Comparison of ENCODE assay signal across 13 cellular contexts in genomic region chr12:79874665-79875064, GRCh38.
"Had no signal": no experiment of that assay in that cellular context is flagged by ENCODE, and none has a peak within 500 bp of the region (broad histone marks: within the 10 kb centered on the region; RNA-seq: fewer than 3 reads in every experiment).

No MANE protein-coding gene starts in this region.

- ATAC-seq: mucosa of descending colon; naive thymus-derived CD8-positive, alpha-beta T cell; sciatic nerve; stimulated activated naive CD8-positive, alpha-beta T cell treated with anti-CD3 and anti-CD28 coated beads, Interleukin-15, Interleukin-2, amounts not matched to agents 100 U/mL and 50 U/mL, for 24 hours; T-cell had no signal

- DNase-seq: activated CD4-positive, alpha-beta T cell treated with anti-CD3 and anti-CD28 coated beads, Interleukin-2, amount 50 U/mL, for 48 hours; activated CD4-positive, CD25-positive, alpha-beta regulatory T cell treated with anti-CD3 and anti-CD28 coated beads, Interleukin-2, amount 50 U/mL, for 72 hours; amniotic stem cell; colonic mucosa; esophagus squamous epithelium; hippocampal formation; islet precursor cell; mucosa of descending colon; naive thymus-derived CD8-positive, alpha-beta T cell; stimulated activated naive CD8-positive, alpha-beta T cell treated with anti-CD3 and anti-CD28 coated beads, Interleukin-15, Interleukin-2, amounts not matched to agents 100 U/mL and 50 U/mL, for 24 hours; T-cell; T1000 had no signal

- H3K27ac ChIP-seq: colonic mucosa, esophagus squamous epithelium had no signal

- H3K27me3 ChIP-seq: colonic mucosa, esophagus squamous epithelium had no signal

- H3K4me3 ChIP-seq: colonic mucosa, esophagus squamous epithelium, mucosa of descending colon had no signal

- H3K36me3 ChIP-seq: colonic mucosa had no signal

- H3K9me3 ChIP-seq: colonic mucosa, esophagus squamous epithelium, mucosa of descending colon had no signal
